Comparison of ENCODE assay signal across 12 cellular contexts in the genomic region with DNA sequence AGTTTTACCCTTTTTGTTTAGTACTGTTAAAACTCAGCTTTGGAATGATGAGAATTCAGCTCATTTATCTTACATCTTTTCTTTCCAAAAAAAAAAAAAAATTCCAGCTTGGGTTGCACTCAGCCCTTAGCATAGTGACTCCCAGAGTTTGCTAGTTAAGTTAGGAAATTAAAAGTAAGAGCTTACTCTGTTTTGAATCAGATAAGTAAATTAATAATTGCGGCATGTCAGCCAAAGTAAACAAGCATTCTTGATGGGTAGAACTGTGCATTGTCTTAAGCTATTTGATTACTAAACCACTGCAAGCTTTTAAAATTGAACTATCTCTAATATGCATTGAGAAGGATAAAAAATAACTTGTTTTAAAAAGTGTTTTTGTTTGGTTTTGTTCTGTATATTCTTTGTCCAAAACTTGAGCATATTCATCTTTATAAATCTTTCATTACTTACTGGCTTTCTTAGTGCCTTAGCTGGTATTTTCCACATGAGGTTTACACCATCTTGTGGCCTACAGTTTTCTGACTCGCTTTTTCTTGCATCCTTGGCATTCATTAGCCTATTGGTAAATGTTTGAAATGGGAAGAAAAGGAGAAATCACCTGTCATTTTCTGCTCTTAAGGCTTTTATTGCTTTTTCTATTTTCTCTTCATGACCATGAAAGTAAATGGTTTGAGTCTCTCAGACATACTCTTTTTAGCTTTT.
DNase-seq lines count a peak whose midpoint lies in the region; ATAC-seq, FAIRE-seq and TF ChIP-seq lines count a peak whose summit lies in the region.
"Had no signal": no experiment of that assay in that cellular context is flagged by ENCODE, and none has a peak within 500 bp of the region (broad histone marks: within the 10 kb centered on the region; RNA-seq: fewer than 3 reads in every experiment).

No MANE protein-coding gene starts in this region.

- TF ChIP-seq EP300 in A549 (IDR thresholded peaks at IDR 0.05) = no peak

- no peaks in the 10 kb centered on the region for H3K36me3 Mint-ChIP-seq in endodermal cell (ENCODE audit: low read depth)

- no peaks in the 10 kb centered on the region for H3K36me3 ChIP-seq in Loucy (ENCODE audit: insufficient read depth, low read length)
- H3K36me3 ChIP-seq in endodermal cell (ENCODE audit: control insufficient read depth, insufficient read depth, low read length) = no peaks in the 10 kb centered on the region
- H3K36me3 ChIP-seq in mesenchymal stem cell (ENCODE audit: control insufficient read depth in 1 of 2, insufficient read depth in 2 of 2, low read depth in 1 of 2, low read length in 2 of 2) = no peaks in the 10 kb centered on the region

- DNase-seq in A549 (ENCODE audit: low read depth in 1 of 2, low spot score in 1 of 2) = peak in 1 of 2 experiments; percentile 7
- DNase-seq in endodermal cell = no peak
- peak; percentile 69 for DNase-seq in mesenchymal stem cell
- no peak for DNase-seq in CD1c-positive myeloid dendritic cell (ENCODE audit: extremely low spot score)
- no peak for DNase-seq in NK-92 (lab: John Stamatoyannopoulos, UW; ENCODE audit: unreplicated experiment)
- DNase-seq in NOMO-1 treated with dmso at 0.1 percent for 144 hours (lab: John Stamatoyannopoulos, UW; ENCODE audit: unreplicated experiment) = no peak
- DNase-seq: nephron progenitor cell had no signal

- H2AK5ac ChIP-seq in mesenchymal stem cell (ENCODE audit: low read length, severe bottlenecking) = no peak overlapping the region

- H3K9me3 Mint-ChIP-seq in endodermal cell = no peaks in the 10 kb centered on the region
- H3K9me3 Mint-ChIP-seq: central memory CD8-positive, alpha-beta T cell; nephron progenitor cell; T-helper 2 cell treated with Interferon-gamma antibody and Interleukin-4, amounts not matched to agents 5 μg/mL and 100 μg/mL, for 36 hours had no signal

- H3K9ac ChIP-seq in Loucy (ENCODE audit: low read depth, low read length, poor library complexity, severe bottlenecking) = no peak overlapping the region
- no peak overlapping the region for H3K9ac ChIP-seq in endodermal cell (ENCODE audit: extremely low read depth, low read length, poor library complexity, severe bottlenecking)
- H3K9ac ChIP-seq in mesenchymal stem cell (ENCODE audit: low read length) = peak overlapping the region; percentile 39

- CTCF ChIA-PET in A549 (lab: Yijun Ruan, JAX) = interaction anchor here (1.3 kb wide), 1 partner anchor 175 kb away, joined by 6 read pairs; no protein-coding TSS in a partner anchor

- no peaks in the 10 kb centered on the region for H4K20me1 ChIP-seq in Loucy (ENCODE audit: insufficient read depth, low read length, poor library complexity, severe bottlenecking)

- no peaks in the 10 kb centered on the region for H3K9me3 ChIP-seq in A549
- no peaks in the 10 kb centered on the region for H3K9me3 ChIP-seq in Loucy (ENCODE audit: insufficient read depth, low read depth, low read length)
- H3K9me3 ChIP-seq in endodermal cell (ENCODE audit: control insufficient read depth, low read length) = no peaks in the 10 kb centered on the region
- no peaks in the 10 kb centered on the region for H3K9me3 ChIP-seq in mesenchymal stem cell (ENCODE audit: control insufficient read depth, low read length)

- no peaks in the 10 kb centered on the region for H3K27me3 Mint-ChIP-seq in endodermal cell (ENCODE audit: insufficient read depth)
- H3K27me3 Mint-ChIP-seq: B cell; central memory CD8-positive, alpha-beta T cell had no signal

- ATAC-seq in A549 (no peak), HG02623 (IDR thresholded peaks at IDR 0.05; ENCODE audit: unreplicated experiment) (no peak)

- H3K9me2 ChIP-seq in Loucy (replicated peaks; ENCODE audit: low read depth, low read length) = no peaks in the 10 kb centered on the region

- no peak overlapping the region for H3K14ac ChIP-seq in mesenchymal stem cell (ENCODE audit: low read length in 2 of 2)

- H2BK15ac ChIP-seq in mesenchymal stem cell (ENCODE audit: low read depth, poor library complexity, severe bottlenecking) = no peak overlapping the region

- H3K4me3 ChIP-seq in A549 (no peak overlapping the region), Loucy (ENCODE audit: low read length, poor library complexity, severe bottlenecking) (no peak overlapping the region), endodermal cell (ENCODE audit: low read length) (no peak overlapping the region), mesenchymal stem cell (ENCODE audit: insufficient read depth in 1 of 2, low read depth in 1 of 2, low read length in 2 of 2) (no peak overlapping the region)

- H2BK5ac ChIP-seq in mesenchymal stem cell (ENCODE audit: low read depth, low read length, poor library complexity, severe bottlenecking) = no peak overlapping the region

- H3K23ac ChIP-seq in mesenchymal stem cell (ENCODE audit: low read length in 2 of 2) = no peak overlapping the region

- H2AFZ ChIP-seq in Loucy (ENCODE audit: low read length) (no peak overlapping the region), mesenchymal stem cell (ENCODE audit: low read depth, low read length) (no peak overlapping the region)

- H3K27ac ChIP-seq in A549 (no peak overlapping the region), endodermal cell (ENCODE audit: low read depth, low read length) (no peak overlapping the region), mesenchymal stem cell (ENCODE audit: low read length, poor library complexity, severe bottlenecking) (no peak overlapping the region)

- H3K27ac Mint-ChIP-seq in endodermal cell = no peak overlapping the region
- H3K27ac Mint-ChIP-seq: B cell; nephron progenitor cell; T-helper 2 cell treated with Interferon-gamma antibody and Interleukin-4, amounts not matched to agents 5 μg/mL and 100 μg/mL, for 36 hours had no signal

- peaks cover 4% of the 10 kb centered on the region for H3K79me1 ChIP-seq in mesenchymal stem cell (replicated peaks; ENCODE audit: low read length, poor library complexity, severe bottlenecking)

- no peaks in the 10 kb centered on the region for H3K79me2 ChIP-seq in Loucy (ENCODE audit: insufficient read depth, low read length)

- no peak for TF ChIP-seq POLR2A in A549 (IDR thresholded peaks at IDR 0.05; ENCODE audit: low read length)

- H3K4me1 ChIP-seq in A549 = peaks cover 37% of the 10 kb centered on the region
- peaks cover 29% of the 10 kb centered on the region for H3K4me1 ChIP-seq in Loucy (ENCODE audit: insufficient read depth, low read length, poor library complexity, severe bottlenecking)
- no peaks in the 10 kb centered on the region for H3K4me1 ChIP-seq in endodermal cell (ENCODE audit: control insufficient read depth, insufficient read depth, low read length)
- H3K4me1 ChIP-seq in mesenchymal stem cell (ENCODE audit: control insufficient read depth, insufficient read depth, low read depth, low read length) = peaks cover 2% of the 10 kb centered on the region

- no peak overlapping the region for H3K4me3 Mint-ChIP-seq in endodermal cell
- H3K4me3 Mint-ChIP-seq: B cell; central memory CD8-positive, alpha-beta T cell; nephron progenitor cell; T-helper 2 cell treated with Interferon-gamma antibody and Interleukin-4, amounts not matched to agents 5 μg/mL and 100 μg/mL, for 36 hours had no signal

- TF ChIP-seq RAD21 in A549 (conservative IDR thresholded peaks at IDR 0.05 in 1 of 2, IDR thresholded peaks at IDR 0.05 in 1 of 2) = peak; percentile 14 to 21; a peak in 2 of 5 replicates

- POLR2A ChIA-PET in A549 (lab: Yijun Ruan, JAX) = interaction anchor here (0.8 kb wide), 1 partner anchor 19 kb away, joined by 3 read pairs; no protein-coding TSS in a partner anchor

- H3K18ac ChIP-seq in mesenchymal stem cell (ENCODE audit: low read depth in 1 of 2, low read length in 2 of 2) = no peak overlapping the region

- peak overlapping the region; percentile 13; the same call in 1 of the 3 replicates for H3K4me2 ChIP-seq in A549
- H3K4me2 ChIP-seq in Loucy (ENCODE audit: low read depth, low read length, poor library complexity, severe bottlenecking) = no peak overlapping the region
- H3K4me2 ChIP-seq in mesenchymal stem cell (ENCODE audit: low read length, poor library complexity, severe bottlenecking) = no peak overlapping the region

- no peaks in the 10 kb centered on the region for H3K27me3 ChIP-seq in Loucy (ENCODE audit: insufficient read depth, low read length, poor library complexity, severe bottlenecking)
- no peaks in the 10 kb centered on the region for H3K27me3 ChIP-seq in endodermal cell (ENCODE audit: control insufficient read depth, insufficient read depth, low read length, poor library complexity, severe bottlenecking)
- H3K27me3 ChIP-seq in mesenchymal stem cell (ENCODE audit: control insufficient read depth in 1 of 2, insufficient read depth in 1 of 2, low read length in 2 of 2) = no peaks in the 10 kb centered on the region

- no peak overlapping the region for H2BK120ac ChIP-seq in mesenchymal stem cell (ENCODE audit: low read depth, low read length)

- no peak overlapping the region for H4K91ac ChIP-seq in mesenchymal stem cell (ENCODE audit: low read length)

- peaks cover 20% of the 10 kb centered on the region for H3K4me1 Mint-ChIP-seq in endodermal cell

- no peak overlapping the region for H2BK12ac ChIP-seq in mesenchymal stem cell (ENCODE audit: low read length in 2 of 2)

- H3F3A ChIP-seq in Loucy (ENCODE audit: low read depth) = no peaks in the 10 kb centered on the region; the same call in 1 of the 2 replicates

- H4K8ac ChIP-seq in mesenchymal stem cell (ENCODE audit: low read length) = no peak overlapping the region

- WGBS in A549 (ENCODE audit: missing lambda C conversion rate) = 66% methylated on average over 2 of the region's 2 CpGs
- 80 to 84% methylated on average over 1 to 2 of the region's 2 CpGs for WGBS in endodermal cell (ENCODE audit: insufficient coverage in 1 of 2, insufficient read length in 1 of 2), 2 experiments
- WGBS in mesenchymal stem cell = no CpG with 5 or more reads among the region's 2 CpGs

- TF ChIP-seq CTCF in A549 (IDR thresholded peaks at IDR 0.05) (no peak), Loucy (conservative IDR thresholded peaks at IDR 0.05; ENCODE audit: low read length) (peak; percentile 41), endodermal cell (conservative IDR thresholded peaks at IDR 0.05) (peak; percentile 37)

- H3K4ac ChIP-seq in mesenchymal stem cell (ENCODE audit: low read depth in 1 of 2, low read length in 2 of 2) = no peak overlapping the region

- peak; percentile 7 for FAIRE-seq in A549 (lab: Jason Lieb, UNC)

TF ChIP-seq in A549, 52 proteins besides CTCF, POLR2A, EP300 and RAD21:
- TF ChIP-seq SMC3 (IDR thresholded peaks at IDR 0.05) = 0 out of 3 replicates have a peak, but pooled peaks have one; percentile 7
- TF ChIP-seq, protein P1, sequence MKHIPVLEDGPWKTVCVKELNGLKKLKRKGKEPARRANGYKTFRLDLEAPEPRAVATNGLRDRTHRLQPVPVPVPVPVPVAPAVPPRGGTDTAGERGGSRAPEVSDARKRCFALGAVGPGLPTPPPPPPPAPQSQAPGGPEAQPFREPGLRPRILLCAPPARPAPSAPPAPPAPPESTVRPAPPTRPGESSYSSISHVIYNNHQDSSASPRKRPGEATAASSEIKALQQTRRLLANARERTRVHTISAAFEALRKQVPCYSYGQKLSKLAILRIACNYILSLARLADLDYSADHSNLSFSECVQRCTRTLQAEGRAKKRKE (CRISPR knock-in tag; IDR thresholded peaks at IDR 0.05; ENCODE audit: low read depth) = no peak
